Comparison of ENCODE assay signal across 1 cellular context in the genomic region with DNA sequence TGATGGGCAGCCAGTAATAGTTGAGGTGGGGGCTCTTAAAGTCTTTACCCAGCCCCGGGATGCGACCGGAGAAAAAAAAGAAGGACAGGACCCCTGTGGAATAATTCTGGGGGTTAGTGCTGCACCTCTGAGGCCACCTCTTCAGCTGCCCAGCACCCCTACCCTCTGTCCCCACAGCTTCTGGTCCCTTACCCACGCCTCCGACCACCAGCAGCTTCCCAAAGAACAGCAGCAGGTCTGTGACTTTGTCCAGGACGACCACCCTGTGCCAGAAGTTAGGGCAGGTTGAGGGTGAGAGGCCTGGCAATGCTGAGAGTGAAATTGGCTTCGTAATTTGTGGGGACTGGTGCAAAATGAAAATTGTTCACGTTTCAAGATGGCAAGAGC.
TF ChIP-seq lines count a peak whose summit lies in the region.

No MANE protein-coding gene starts in this region.

TF ChIP-seq in K562, 482 proteins besides CTCF, POLR2A, EP300 and RAD21:
- TF ChIP-seq ZBTB1 (CRISPR knock-in tag; IDR thresholded peaks at IDR 0.05; ENCODE audit: borderline replicate concordance, low read depth) (peak; percentile 58; the same call in 1 of the 2 replicates), EWSR1 (IDR thresholded peaks at IDR 0.05; ENCODE audit: borderline replicate concordance, low read depth, partially characterized antibody) (no peak), ZNF830 (CRISPR knock-in tag; IDR thresholded peaks at IDR 0.05) (no peak), TEAD4 (IDR thresholded peaks at IDR 0.05; ENCODE audit: low read length) (no peak), TEAD4 (CRISPR knock-in tag; IDR thresholded peaks at IDR 0.05; ENCODE audit: borderline replicate concordance) (0 out of 2 replicates have a peak, but pooled peaks have one; percentile 53), ZNF143 (CRISPR knock-in tag; IDR thresholded peaks at IDR 0.05) (0 out of 2 replicates have a peak, but pooled peaks have one; percentile 6), TGIF2 (CRISPR knock-in tag; IDR thresholded peaks at IDR 0.05) (0 out of 2 replicates have a peak, but pooled peaks have one; percentile 65)
- TF ChIP-seq, protein P1, sequence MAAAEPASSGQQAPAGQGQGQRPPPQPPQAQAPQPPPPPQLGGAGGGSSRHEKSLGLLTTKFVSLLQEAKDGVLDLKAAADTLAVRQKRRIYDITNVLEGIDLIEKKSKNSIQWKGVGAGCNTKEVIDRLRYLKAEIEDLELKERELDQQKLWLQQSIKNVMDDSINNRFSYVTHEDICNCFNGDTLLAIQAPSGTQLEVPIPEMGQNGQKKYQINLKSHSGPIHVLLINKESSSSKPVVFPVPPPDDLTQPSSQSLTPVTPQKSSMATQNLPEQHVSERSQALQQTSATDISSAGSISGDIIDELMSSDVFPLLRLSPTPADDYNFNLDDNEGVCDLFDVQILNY (CRISPR knock-in tag; IDR thresholded peaks at IDR 0.05): 0 out of 2 replicates have a peak, but pooled peaks have one; percentile 1
- TF ChIP-seq, protein P2, sequence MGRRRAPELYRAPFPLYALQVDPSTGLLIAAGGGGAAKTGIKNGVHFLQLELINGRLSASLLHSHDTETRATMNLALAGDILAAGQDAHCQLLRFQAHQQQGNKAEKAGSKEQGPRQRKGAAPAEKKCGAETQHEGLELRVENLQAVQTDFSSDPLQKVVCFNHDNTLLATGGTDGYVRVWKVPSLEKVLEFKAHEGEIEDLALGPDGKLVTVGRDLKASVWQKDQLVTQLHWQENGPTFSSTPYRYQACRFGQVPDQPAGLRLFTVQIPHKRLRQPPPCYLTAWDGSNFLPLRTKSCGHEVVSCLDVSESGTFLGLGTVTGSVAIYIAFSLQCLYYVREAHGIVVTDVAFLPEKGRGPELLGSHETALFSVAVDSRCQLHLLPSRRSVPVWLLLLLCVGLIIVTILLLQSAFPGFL (CRISPR knock-in tag; IDR thresholded peaks at IDR 0.05): 0 out of 2 replicates have a peak, but pooled peaks have one; percentile 70
- TF ChIP-seq, protein P3, sequence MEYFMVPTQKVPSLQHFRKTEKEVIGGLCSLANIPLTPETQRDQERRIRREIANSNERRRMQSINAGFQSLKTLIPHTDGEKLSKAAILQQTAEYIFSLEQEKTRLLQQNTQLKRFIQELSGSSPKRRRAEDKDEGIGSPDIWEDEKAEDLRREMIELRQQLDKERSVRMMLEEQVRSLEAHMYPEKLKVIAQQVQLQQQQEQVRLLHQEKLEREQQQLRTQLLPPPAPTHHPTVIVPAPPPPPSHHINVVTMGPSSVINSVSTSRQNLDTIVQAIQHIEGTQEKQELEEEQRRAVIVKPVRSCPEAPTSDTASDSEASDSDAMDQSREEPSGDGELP (CRISPR knock-in tag; IDR thresholded peaks at IDR 0.05; ENCODE audit: borderline replicate concordance): 0 out of 2 replicates have a peak, but pooled peaks have one; percentile 29
TF ChIP-seq in K562: peak in this region for 7.
